In genomic region chr11:132639986-132640385, GRCh38 we compare ENCODE assay signal across 18 cellular contexts.
"Had no signal": no experiment of that assay in that cellular context is flagged by ENCODE, and none has a peak within 500 bp of the region (broad histone marks: within the 10 kb centered on the region; RNA-seq: fewer than 3 reads in every experiment).

No MANE protein-coding gene starts in this region.

- ATAC-seq: activated T-cell treated with anti-CD3 and anti-CD28 coated beads, Interleukin-2, amount 50 U/mL, for 72 hours; left colon; sciatic nerve had no signal

- DNase-seq: activated CD4-positive, alpha-beta memory T cell treated with anti-CD3 and anti-CD28 coated beads for 36 hours; activated CD4-positive, alpha-beta T cell treated with anti-CD3 and anti-CD28 coated beads for 48 hours; activated effector memory CD4-positive, alpha-beta T cell treated with Interleukin-2 at 50 U/mL for 16 hours; activated naive CD4-positive, alpha-beta T cell treated with anti-CD3 and anti-CD28 coated beads for 36 hours; activated T-cell treated with anti-CD3 and anti-CD28 coated beads, Interleukin-2, amount 50 U/mL, for 72 hours; caudate nucleus; dermis blood vessel endothelial cell; effector CD8-positive, alpha-beta T cell; head of caudate nucleus; islet precursor cell; left colon; mesenchymal stem cell; small intestine; stimulated activated CD4-positive, alpha-beta T cell treated with anti-CD3 and anti-CD28 coated beads, Interleukin-2, amount 100 ng/mL, for 24 hours; stomach; T-helper 17 cell; trophoblast cell had no signal
